Comparison of ENCODE assay signal across 26 cellular contexts in genomic region chr15:88115529-88116152, GRCh38.
A peak's percentile ranks its signal among the peaks of the same experiment; 100 is the strongest.
DNase-seq lines count a peak whose midpoint lies in the region; ATAC-seq and TF ChIP-seq lines count a peak whose summit lies in the region.
"Had no signal": no experiment of that assay in that cellular context is flagged by ENCODE, and none has a peak within 500 bp of the region (broad histone marks: within the 10 kb centered on the region; RNA-seq: fewer than 3 reads in every experiment).

No MANE protein-coding gene starts in this region.

- no peak overlapping the region for H3K27ac ChIP-seq in transverse colon
- H3K27ac ChIP-seq: brain microvascular endothelial cell, psoas muscle, SK-N-MC had no signal

- intact Hi-C loops in transverse colon (cut with DNase I; ENCODE audit: low total_unique reads) = no loop called here
- intact Hi-C loops in activated T-helper 1 cell treated with anti-CD3 and anti-CD28 coated beads, Interleukin-12 subunit alpha, Interleukin-12 subunit beta, Interleukin-2, Interleukin-4 antibody, amounts not matched to agents 30 ng/mL and 10 ng/mL and 1 ng/mL, durations not matched to agents 14 hours and 24 hours and 36 hours (cut with micrococcal nuclease) = no loop called here

- 42% methylated on average over 10 of the region's 10 CpGs; no CpG with 5 or more reads in 1 of the 2 donors for WGBS in transverse colon (ENCODE audit: low coverage in 1 of 2), 2 donors

- TF ChIP-seq CTCF in mesothelial cell of epicardium (IDR thresholded peaks at IDR 0.05; ENCODE audit: unreplicated experiment) = no peak
- no peak for TF ChIP-seq CTCF in transverse colon (IDR thresholded peaks at IDR 0.05)

- H3K36me3 ChIP-seq in transverse colon = no peaks in the 10 kb centered on the region
- H3K36me3 ChIP-seq: brain microvascular endothelial cell had no signal

- peaks cover 0 to 10% (median 2%) of the 10 kb centered on the region in 4 donors for H3K4me1 ChIP-seq in transverse colon
- H3K4me1 ChIP-seq: psoas muscle had no signal

- in situ Hi-C loops in transverse colon (cut with MboI; ENCODE audit: low pct_ligation_motif_present in 1 of 4, low pct_unique_long_range_greater_than_20kb in 1 of 4, low sequenced_read_pairs in 3 of 4) = no loop called here

- H3K36me3 Mint-ChIP-seq in mesothelial cell of epicardium = no peaks in the 10 kb centered on the region
- no peaks in the 10 kb centered on the region for H3K36me3 Mint-ChIP-seq in activated T-helper 1 cell treated with anti-CD3 and anti-CD28 coated beads, Interleukin-12 subunit alpha, Interleukin-12 subunit beta, Interleukin-2, Interleukin-4 antibody, amounts not matched to agents 30 ng/mL and 10 ng/mL and 1 ng/mL, durations not matched to agents 14 hours and 24 hours and 36 hours (ENCODE audit: low read depth)
- H3K36me3 Mint-ChIP-seq: activated CD8-positive, alpha-beta memory T cell treated with anti-CD3 and anti-CD28 coated beads, Interleukin-2, amount 10 ng/mL, durations not matched to agents 7 days and 5 days; activated naive CD8-positive, alpha-beta T cell; CD8-positive, alpha-beta memory T cell had no signal

- H3K27me3 Mint-ChIP-seq in mesothelial cell of epicardium (ENCODE audit: low read depth) = peaks cover 47% of the 10 kb centered on the region
- no peaks in the 10 kb centered on the region for H3K27me3 Mint-ChIP-seq in activated T-helper 1 cell treated with anti-CD3 and anti-CD28 coated beads, Interleukin-12 subunit alpha, Interleukin-12 subunit beta, Interleukin-2, Interleukin-4 antibody, amounts not matched to agents 30 ng/mL and 10 ng/mL and 1 ng/mL, durations not matched to agents 14 hours and 24 hours and 36 hours (ENCODE audit: insufficient read depth)
- H3K27me3 Mint-ChIP-seq: activated CD4-positive, alpha-beta T cell treated with anti-CD3 and anti-CD28 coated beads, Interleukin-2, amount 10 ng/mL, durations not matched to agents 7 days and 5 days; activated CD8-positive, alpha-beta memory T cell treated with anti-CD3 and anti-CD28 coated beads, Interleukin-2, amount 10 ng/mL, durations not matched to agents 7 days and 5 days had no signal

- no peaks in the 10 kb centered on the region for H3K9me3 ChIP-seq in transverse colon
- H3K9me3 ChIP-seq: psoas muscle had no signal

- no peak for ATAC-seq in GM18517 (IDR thresholded peaks at IDR 0.05; ENCODE audit: unreplicated experiment)
- ATAC-seq: activated CD8-positive, alpha-beta memory T cell treated with anti-CD3 and anti-CD28 coated beads, Interleukin-2, amount 10 ng/mL, durations not matched to agents 7 days and 5 days; GM12878; Panc1; psoas muscle; T-helper 17 cell had no signal

- no peaks in the 10 kb centered on the region for H3K9me3 Mint-ChIP-seq in mesothelial cell of epicardium
- no peaks in the 10 kb centered on the region for H3K9me3 Mint-ChIP-seq in activated T-helper 1 cell treated with anti-CD3 and anti-CD28 coated beads, Interleukin-12 subunit alpha, Interleukin-12 subunit beta, Interleukin-2, Interleukin-4 antibody, amounts not matched to agents 30 ng/mL and 10 ng/mL and 1 ng/mL, durations not matched to agents 14 hours and 24 hours and 36 hours
- H3K9me3 Mint-ChIP-seq: activated CD4-positive, alpha-beta T cell treated with anti-CD3 and anti-CD28 coated beads, Interleukin-2, amount 10 ng/mL, durations not matched to agents 7 days and 5 days; CD8-positive, alpha-beta memory T cell; neural crest cell had no signal

- no peak for TF ChIP-seq EP300 in transverse colon (IDR thresholded peaks at IDR 0.05; ENCODE audit: low read depth)

- H3K27me3 ChIP-seq in transverse colon = no peaks in the 10 kb centered on the region
- H3K27me3 ChIP-seq: brain microvascular endothelial cell had no signal

- no peak for TF ChIP-seq POLR2A in transverse colon (IDR thresholded peaks at IDR 0.05)

- no peak overlapping the region for H3K4me3 ChIP-seq in transverse colon
- H3K4me3 ChIP-seq: GM12878, psoas muscle, SK-N-MC, skin epidermis had no signal

- DNase-seq in NCI-H226 (peak; percentile 43), cerebellar cortex (ENCODE audit: low spot score) (peak; percentile 39), mesothelial cell of epicardium (ENCODE audit: low spot score in 2 of 2, unreplicated experiment in 2 of 2) (no peak), transverse colon (peak; percentile 42), NCI-H345 (lab: John Stamatoyannopoulos, UW) (no peak), activated gamma-delta T cell treated with Interleukin-2 at 50 U/mL for 16 hours (no peak)
- no peak for DNase-seq in activated T-helper 1 cell treated with anti-CD3 and anti-CD28 coated beads, Interleukin-12 subunit alpha, Interleukin-12 subunit beta, Interleukin-2, Interleukin-4 antibody, amounts not matched to agents 30 ng/mL and 10 ng/mL and 1 ng/mL, durations not matched to agents 14 hours and 24 hours and 36 hours (ENCODE audit: low spot score)
- DNase-seq: activated CD4-positive, alpha-beta T cell treated with anti-CD3 and anti-CD28 coated beads, Interleukin-2, amount 10 ng/mL, durations not matched to agents 7 days and 5 days; activated CD8-positive, alpha-beta memory T cell treated with anti-CD3 and anti-CD28 coated beads, Interleukin-2, amount 10 ng/mL, durations not matched to agents 7 days and 5 days; brain microvascular endothelial cell; CD8-positive, alpha-beta memory T cell; DMS53; HCEC 1CT; KBM-7; NCI-H187; NK-92 treated with Interleukin-12 subunit alpha and Interleukin-12 subunit beta, amount 100 ng/mL, for 24 hours; psoas muscle; stimulated activated naive CD4-positive, alpha-beta T cell; T-helper 17 cell had no signal

- no peak overlapping the region for H3K4me3 Mint-ChIP-seq in mesothelial cell of epicardium
- H3K4me3 Mint-ChIP-seq in activated T-helper 1 cell treated with anti-CD3 and anti-CD28 coated beads, Interleukin-12 subunit alpha, Interleukin-12 subunit beta, Interleukin-2, Interleukin-4 antibody, amounts not matched to agents 30 ng/mL and 10 ng/mL and 1 ng/mL, durations not matched to agents 14 hours and 24 hours and 36 hours = no peak overlapping the region
- H3K4me3 Mint-ChIP-seq: activated CD4-positive, alpha-beta T cell treated with anti-CD3 and anti-CD28 coated beads, Interleukin-2, amount 10 ng/mL, durations not matched to agents 7 days and 5 days; activated CD8-positive, alpha-beta memory T cell treated with anti-CD3 and anti-CD28 coated beads, Interleukin-2, amount 10 ng/mL, durations not matched to agents 7 days and 5 days; activated naive CD8-positive, alpha-beta T cell; CD8-positive, alpha-beta memory T cell; neural crest cell; T-helper 17 cell had no signal

- H3K27ac Mint-ChIP-seq in mesothelial cell of epicardium = peak overlapping the region; percentile 34
- H3K27ac Mint-ChIP-seq in activated T-helper 1 cell treated with anti-CD3 and anti-CD28 coated beads, Interleukin-12 subunit alpha, Interleukin-12 subunit beta, Interleukin-2, Interleukin-4 antibody, amounts not matched to agents 30 ng/mL and 10 ng/mL and 1 ng/mL, durations not matched to agents 14 hours and 24 hours and 36 hours = no peak overlapping the region
- H3K27ac Mint-ChIP-seq: activated CD4-positive, alpha-beta T cell treated with anti-CD3 and anti-CD28 coated beads, Interleukin-2, amount 10 ng/mL, durations not matched to agents 7 days and 5 days; activated CD8-positive, alpha-beta memory T cell treated with anti-CD3 and anti-CD28 coated beads, Interleukin-2, amount 10 ng/mL, durations not matched to agents 7 days and 5 days; activated naive CD8-positive, alpha-beta T cell; CD8-positive, alpha-beta memory T cell; T-helper 17 cell had no signal

- H3K4me1 Mint-ChIP-seq in mesothelial cell of epicardium = peaks cover 9% of the 10 kb centered on the region
- no peaks in the 10 kb centered on the region for H3K4me1 Mint-ChIP-seq in activated T-helper 1 cell treated with anti-CD3 and anti-CD28 coated beads, Interleukin-12 subunit alpha, Interleukin-12 subunit beta, Interleukin-2, Interleukin-4 antibody, amounts not matched to agents 30 ng/mL and 10 ng/mL and 1 ng/mL, durations not matched to agents 14 hours and 24 hours and 36 hours (ENCODE audit: low read depth)
- H3K4me1 Mint-ChIP-seq: activated CD4-positive, alpha-beta T cell treated with anti-CD3 and anti-CD28 coated beads, Interleukin-2, amount 10 ng/mL, durations not matched to agents 7 days and 5 days; activated CD8-positive, alpha-beta memory T cell treated with anti-CD3 and anti-CD28 coated beads, Interleukin-2, amount 10 ng/mL, durations not matched to agents 7 days and 5 days; CD8-positive, alpha-beta memory T cell; neural crest cell; T-helper 17 cell had no signal

Comparison
In these comparisons a context has a peak if more than half of its experiments do, and no peak if none do; other contexts are left out.
1. DNase-seq: peak in NCI-H226 (single experiment), cerebellar cortex (single experiment) and transverse colon (single experiment); none in mesothelial cell of epicardium (0 of 2), NCI-H345 (single experiment), activated gamma-delta T cell treated with Interleukin-2 at 50 U/mL for 16 hours (single experiment) and activated T-helper 1 cell treated with anti-CD3 and anti-CD28 coated beads, Interleukin-12 subunit alpha, Interleukin-12 subunit beta, Interleukin-2, Interleukin-4 antibody, amounts not matched to agents 30 ng/mL and 10 ng/mL and 1 ng/mL, durations not matched to agents 14 hours and 24 hours and 36 hours (single experiment).